In genomic region chr3:128727996-128728395, GRCh38 we compare ENCODE assay signal across 9 cellular contexts. TPM values are rescaled to one million over a fixed set of nuclear protein-coding genes. Genes with fewer than 3 reads are reported as not detected.
A peak's percentile ranks its signal among the peaks of the same experiment; 100 is the strongest.
DNase-seq lines count a peak whose midpoint lies in the region; ATAC-seq, FAIRE-seq and TF ChIP-seq lines count a peak whose summit lies in the region.
"Had no signal": no experiment of that assay in that cellular context is flagged by ENCODE, and none has a peak within 500 bp of the region (broad histone marks: within the 10 kb centered on the region; RNA-seq: fewer than 3 reads in every experiment).

No MANE protein-coding gene starts in this region.

- WGBS in K562 (ENCODE audit: insufficient coverage, low coverage, missing lambda C conversion rate) = 7% methylated on average over 2 of the region's 2 CpGs

- TF ChIP-seq RAD21 in K562 (CRISPR knock-in tag; conservative IDR thresholded peaks at IDR 0.05 in 1 of 2, IDR thresholded peaks at IDR 0.05 in 1 of 2) = no peak

- intact Hi-C loops in K562 (cut with micrococcal nuclease) = no loop called here

- CTCF ChIA-PET in K562 (lab: Yijun Ruan, JAX; ENCODE audit: low intra/inter-chr PET ratio) = no interaction called here

- H3K4me1 Mint-ChIP-seq in naive B cell = peaks cover 62 to 77% (median 67%) of the 10 kb centered on the region in 3 donors

- H3K27ac Mint-ChIP-seq in naive B cell = peak overlapping the region; percentile 24 to 98 (median 97)

- H3K27me3 ChIP-seq in K562 (ENCODE audit: control insufficient read depth in 2 of 2, insufficient read depth in 2 of 2, low read length in 2 of 2) = no peaks in the 10 kb centered on the region

- BruUV-seq in K562 (replicated peaks; lab: Mats Ljungman, UMichigan) = no TSS peak

- peaks cover 26% of the 10 kb centered on the region; the same call in 1 of the 3 replicates for H3K36me3 ChIP-seq in K562 (ENCODE audit: control insufficient read depth, insufficient read depth, low read length)

- H3K79me2 ChIP-seq in K562 (ENCODE audit: control insufficient read depth, insufficient read depth, low read length) = peaks cover 75% of the 10 kb centered on the region

- TF ChIP-seq POLR2A in K562 (conservative IDR thresholded peaks at IDR 0.05) = no peak

- DNase-seq in AG08395 (ENCODE audit: low spot score) (peak; percentile 30), HS-27A (ENCODE audit: low read depth) (peak; percentile 39), K562 (ENCODE audit: extremely low read depth in 1 of 4, low spot score in 3 of 4) (no peak), naive B cell (no peak), GF-D8 (lab: John Stamatoyannopoulos, UW) (no peak), NCI-H1417 treated with DMSO at 0.1 percent for 48 hours (lab: John Stamatoyannopoulos, UW) (no peak)
- DNase-seq: kidney glomerular epithelial cell had no signal

- H3K4me3 Mint-ChIP-seq in naive B cell = peak overlapping the region in 7 of 8 donors; percentile 88 to 98 (median 96)

- peaks cover 0 to 4% of the 10 kb centered on the region in 2 donors for H3K36me3 Mint-ChIP-seq in naive B cell

- H4K20me1 ChIP-seq in K562 (replicated peaks; ENCODE audit: control insufficient read depth, insufficient read depth, low read length) = peaks cover 52% of the 10 kb centered on the region

- H3K4me3 ChIP-seq in K562 = peak overlapping the region; percentile 99

- H3K27ac ChIP-seq in K562 (ENCODE audit: extremely low read depth, low read depth, low read length) = no peak overlapping the region

- peaks cover 18 to 42% of the 10 kb centered on the region in 2 experiments for H3K4me1 ChIP-seq in K562 (replicated peaks in 1 of 2; ENCODE audit: control insufficient read depth in 2 of 2, insufficient read depth in 2 of 2, low read length in 2 of 2)

- H3K4me2 ChIP-seq in K562 (ENCODE audit: insufficient read depth, low read length) = peak overlapping the region; percentile 96; the same call in 1 of the 2 replicates

- H3K9ac ChIP-seq in K562 (ENCODE audit: insufficient read depth in 1 of 2, low read depth in 2 of 2, low read length in 2 of 2) = peak overlapping the region in 1 of 2 experiments; percentile 91; a peak in 1 of 4 replicates

- TF ChIP-seq EP300 in K562 (IDR thresholded peaks at IDR 0.05; ENCODE audit: low read length) = no peak

- no peak for FAIRE-seq in K562 (lab: Jason Lieb, UNC)

- no peak overlapping the region for H2AFZ ChIP-seq in K562 (ENCODE audit: low read depth, low read length)

- H3K9me3 ChIP-seq in K562 (replicated peaks; ENCODE audit: control insufficient read depth, insufficient read depth, low read depth, low read length) = no peaks in the 10 kb centered on the region

- TF ChIP-seq CTCF in K562 (IDR thresholded peaks at IDR 0.05 in 2 of 3, conservative IDR thresholded peaks at IDR 0.05 in 1 of 3; ENCODE audit: insufficient read depth in 2 of 3, low read depth in 1 of 3, low read length in 3 of 3) = no peak

- POLR2A ChIA-PET in K562 (lab: Yijun Ruan, JAX) = interaction anchor here (0.7 to 1.5 kb wide), 2 partner anchors 10 to 48 kb away, joined by 3 to 4 read pairs; no protein-coding TSS in a partner anchor

- H3K9me3 Mint-ChIP-seq in naive B cell = peaks cover 0 to 2% (median 0%) of the 10 kb centered on the region in 7 donors

- in situ Hi-C loops in K562 (cut with MboI) = no loop called here

- H3K27me3 Mint-ChIP-seq in naive B cell = peaks cover 0 to 4% (median 0%) of the 10 kb centered on the region in 3 donors

- no peaks in the 10 kb centered on the region for H3K9me1 ChIP-seq in K562 (ENCODE audit: control insufficient read depth, insufficient read depth, low read length)

- no peak for ATAC-seq in K562
- ATAC-seq in naive B cell (ENCODE audit: low read depth in 2 of 2) = no peak
- no peak for ATAC-seq in GM21619 (IDR thresholded peaks at IDR 0.05; ENCODE audit: unreplicated experiment)
- ATAC-seq in HG02885 (IDR thresholded peaks at IDR 0.05; ENCODE audit: poor library complexity, unreplicated experiment) = no peak

TF ChIP-seq in K562, 482 proteins besides CTCF, POLR2A, EP300 and RAD21:
- no peak for TF ChIP-seq ATF4 (CRISPR knock-in tag; IDR thresholded peaks at IDR 0.05)
TF ChIP-seq in K562: peak in this region for 0.

RNA-seq across cellular contexts. Expression of gene RAB7A, which starts 2.0 kb away (rescaled TPM):
- total RNA-seq in K562 (2011; cell fraction: chromatin; rRNA removed; ENCODE audit: low replicate concordance) = 37.7 and 69.3 TPM in 2 replicates
- total RNA-seq in K562 (2011; cell fraction: nucleolus; rRNA removed) = 15.8 and 20.3 TPM in 2 replicates
- total RNA-seq in K562 (2011; cell fraction: nucleoplasm; rRNA removed) = 35.5 and 61.5 TPM in 2 replicates
- total RNA-seq in K562 (2014; rRNA removed) (35.7 and 46.8 TPM in 2 replicates), K562 (2014; rRNA removed; fragmentation: Illumina TruSeq; extraction: Trizol) (58.7 and 61.4 TPM in 2 replicates), K562 (2015; rRNA removed; fragmentation: Illumina TruSeq; extraction: Trizol) (72.8 and 74.4 TPM in 2 replicates), K562 (2021) (131 and 140 TPM in 2 replicates)
- polyA plus RNA-seq in K562 (2011; rRNA removed) (151 and 204 TPM in 2 replicates), K562 (2014; fragmentation: Illumina TruSeq; extraction: Trizol) (169 and 200 TPM in 2 replicates), K562 (2014; fragmentation: Nextera tagmentation; extraction: Ambion mirVana) (10 to 100 TPM; 30.9 to 36.1 TPM), K562 (2014; rRNA removed) (131 and 138 TPM in 2 replicates), naive B cell (ENCODE audit: low read depth in 6 of 6) (100 to 1,000 TPM; 165 to 252 (median 189) TPM)
- polyA plus RNA-seq in K562 (2011; cell fraction: cytosol; rRNA removed) = 130 and 165 TPM in 2 replicates
- polyA plus RNA-seq in K562 (2011; cell fraction: nucleus; rRNA removed) = 24.8 and 31.5 TPM in 2 replicates
- polyA plus RNA-seq in K562 (2012) = 140 and 180 TPM in 2 replicates
- polyA minus RNA-seq in K562 (2011; rRNA and poly(A)+ RNA removed) = 94.5 and 123 TPM in 2 replicates
- 78.5 and 84.5 TPM in 2 replicates for polyA minus RNA-seq in K562 (2011; cell fraction: cytosol; rRNA and poly(A)+ RNA removed)
- polyA minus RNA-seq in K562 (2011; cell fraction: nucleus; rRNA and poly(A)+ RNA removed) = 9.7 and 13.7 TPM in 2 replicates

Comparison
In these comparisons a context has a peak if more than half of its experiments do, and no peak if none do; other contexts are left out.
1. DNase-seq: peak in AG08395 (single experiment) and HS-27A (single experiment); none in K562 (0 of 4), naive B cell (single experiment), GF-D8 (single experiment) and NCI-H1417 treated with DMSO at 0.1 percent for 48 hours (single experiment).